In the genomic region with DNA sequence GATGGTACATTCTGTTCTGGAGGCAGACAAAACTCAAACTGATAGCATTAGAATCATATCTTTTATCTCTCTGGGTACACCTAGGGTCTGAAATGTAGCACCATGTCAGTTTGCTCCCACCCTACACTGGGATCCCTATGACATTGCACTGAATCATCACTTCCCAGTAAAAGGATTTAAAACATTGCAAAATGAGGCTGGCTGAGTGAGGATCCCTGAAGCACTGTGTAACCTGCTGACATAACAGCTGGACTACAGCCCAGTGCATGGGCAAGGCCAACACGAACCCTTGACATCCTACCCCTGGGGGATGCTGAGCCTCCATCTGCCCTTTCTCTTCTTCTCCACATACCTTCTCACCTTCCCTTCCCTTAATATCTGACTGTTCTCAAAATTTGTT, we compare ENCODE assay signal across 17 cellular contexts.
DNase-seq lines count a peak whose midpoint lies in the region; ATAC-seq and TF ChIP-seq lines count a peak whose summit lies in the region.
"Had no signal": no experiment of that assay in that cellular context is flagged by ENCODE, and none has a peak within 500 bp of the region (broad histone marks: within the 10 kb centered on the region; RNA-seq: fewer than 3 reads in every experiment).

No MANE protein-coding gene starts in this region.

- DNase-seq in AG09319 (ENCODE audit: extremely low read depth, low read depth) (peak; percentile 41), M059J (ENCODE audit: low read depth) (peak; percentile 80), epithelial cell of esophagus (ENCODE audit: low read depth) (peak; percentile 93), left lobe of liver (ENCODE audit: low spot score) (no peak), DMS 273 treated with DMSO at 0.1 percent for 48 hours (lab: John Stamatoyannopoulos, UW) (no peak), foreskin melanocyte (no peak), BE2C (no peak)
- DNase-seq: CD4-positive, alpha-beta memory T cell; cortex of kidney; head of caudate nucleus; mesendoderm; NCI-H1092; NCI-H526 treated with DMSO at 0.1 percent for 48 hours; stimulated activated CD4-positive, alpha-beta T cell treated with anti-CD3 and anti-CD28 coated beads, Interleukin-4, amount 100 ng/mL, for 1 hour; stomach had no signal

- H3K9me3 ChIP-seq in BE2C, result no peaks in the 10 kb centered on the region
- H3K9me3 ChIP-seq: stomach had no signal

- H3K4me1 ChIP-seq in BE2C, result no peaks in the 10 kb centered on the region
- H3K4me1 ChIP-seq: parathyroid adenoma, stomach had no signal

- no peaks in the 10 kb centered on the region for H3K36me3 ChIP-seq in BE2C
- H3K36me3 ChIP-seq: stomach had no signal

- H3K27me3 ChIP-seq in BE2C, result no peaks in the 10 kb centered on the region
- H3K27me3 ChIP-seq: stomach had no signal

- TF ChIP-seq CTCF in AG09319 (IDR thresholded peaks at IDR 0.05; ENCODE audit: low read depth, low read length) (no peak), epithelial cell of esophagus (IDR thresholded peaks at IDR 0.05; ENCODE audit: insufficient read depth, low read depth, low read length, missing control alignments) (no peak), BE2C (IDR thresholded peaks at IDR 0.05; ENCODE audit: low read depth, low read length) (no peak)

- peak; percentile 35 for ATAC-seq in left lobe of liver
- no peak for ATAC-seq in HG03097 (IDR thresholded peaks at IDR 0.05; ENCODE audit: low FRiP score, unreplicated experiment)

- H3K4me3 ChIP-seq in epithelial cell of esophagus (ENCODE audit: low read length) (no peak overlapping the region), BE2C (ENCODE audit: low read depth, low read length) (no peak overlapping the region)
- H3K4me3 ChIP-seq: stomach had no signal

Comparison
In these comparisons a context has a peak if more than half of its experiments do, and no peak if none do; other contexts are left out.
1. DNase-seq: peak in AG09319 (single experiment), M059J (single experiment) and epithelial cell of esophagus (single experiment); none in left lobe of liver (single experiment), DMS 273 treated with DMSO at 0.1 percent for 48 hours (single experiment), foreskin melanocyte (single experiment) and BE2C (single experiment).